22 cellular contexts compared by ENCODE assay signal in genomic region chr14:101595349-101595748, GRCh38. TPM values are rescaled to one million over a fixed set of nuclear protein-coding genes. Genes with fewer than 3 reads are reported as not detected.
DNase-seq lines count a peak whose midpoint lies in the region; ATAC-seq and TF ChIP-seq lines count a peak whose summit lies in the region.
"Had no signal": no experiment of that assay in that cellular context is flagged by ENCODE, and none has a peak within 500 bp of the region (broad histone marks: within the 10 kb centered on the region; RNA-seq: fewer than 3 reads in every experiment).

No MANE protein-coding gene starts in this region.

- no peaks in the 10 kb centered on the region for H3K27me3 Mint-ChIP-seq in activated T-cell treated with anti-CD3 and anti-CD28 coated beads, Interleukin-2, amount 50 U/mL, for 72 hours (ENCODE audit: low read depth)
- no peaks in the 10 kb centered on the region for H3K27me3 Mint-ChIP-seq in CD4-positive, alpha-beta memory T cell
- no peaks in the 10 kb centered on the region for H3K27me3 Mint-ChIP-seq in activated T-helper 17 cell treated with anti-CD3 and anti-CD28 coated beads, Interleukin-2, amount 50 U/mL, for 72 hours

- ATAC-seq in activated T-cell treated with anti-CD3 and anti-CD28 coated beads, Interleukin-2, amount 50 U/mL, for 72 hours (replicated peaks in 1 of 2) = no peak
- no peak for ATAC-seq in activated T-helper 17 cell treated with anti-CD3 and anti-CD28 coated beads, Interleukin-2, amount 50 U/mL, for 72 hours (replicated peaks)
- ATAC-seq in HG02642 (IDR thresholded peaks at IDR 0.05; ENCODE audit: poor library complexity, unreplicated experiment) = no peak
- ATAC-seq: SK-N-SH treated with all-trans-retinoic acid at 6 μM for 48 hours, WTC11 had no signal

- peak overlapping the region; percentile 90 for H3K27ac Mint-ChIP-seq in activated T-cell treated with anti-CD3 and anti-CD28 coated beads, Interleukin-2, amount 50 U/mL, for 72 hours
- H3K27ac Mint-ChIP-seq in CD4-positive, alpha-beta memory T cell = peak overlapping the region in 6 of 7 donors; percentile 78 to 87 (median 79)
- peak overlapping the region; percentile 82 for H3K27ac Mint-ChIP-seq in activated T-helper 17 cell treated with anti-CD3 and anti-CD28 coated beads, Interleukin-2, amount 50 U/mL, for 72 hours
- H3K27ac Mint-ChIP-seq: brain, WTC11 had no signal

- H3K27ac ChIP-seq in CD4-positive, alpha-beta memory T cell (ENCODE audit: low read depth, low read length) = no peak overlapping the region
- no peak overlapping the region for H3K27ac ChIP-seq in osteoblast (ENCODE audit: low read depth, low read length)
- H3K27ac ChIP-seq: HL-60, left ventricle myocardium inferior had no signal

- peaks cover 4 to 9% of the 10 kb centered on the region in 2 donors for H3K9me3 Mint-ChIP-seq in activated T-cell treated with anti-CD3 and anti-CD28 coated beads, Interleukin-2, amount 50 U/mL, for 72 hours
- peaks cover 0 to 8% (median 0%) of the 10 kb centered on the region in 8 donors for H3K9me3 Mint-ChIP-seq in CD4-positive, alpha-beta memory T cell
- no peaks in the 10 kb centered on the region for H3K9me3 Mint-ChIP-seq in activated T-helper 17 cell treated with anti-CD3 and anti-CD28 coated beads, Interleukin-2, amount 50 U/mL, for 72 hours

- no peaks in the 10 kb centered on the region for H3K36me3 ChIP-seq in CD4-positive, alpha-beta memory T cell (ENCODE audit: insufficient read depth, low read length)
- H3K36me3 ChIP-seq in osteoblast (ENCODE audit: insufficient read depth, low read length) = no peaks in the 10 kb centered on the region
- H3K36me3 ChIP-seq: left ventricle myocardium inferior had no signal

- DNase-seq in activated T-cell treated with anti-CD3 and anti-CD28 coated beads, Interleukin-2, amount 50 U/mL, for 72 hours = no peak
- no peak for DNase-seq in activated T-cell treated with anti-CD3 and anti-CD28 coated beads for 4 hours
- DNase-seq in CD4-positive, alpha-beta memory T cell = no peak
- DNase-seq in osteoblast (ENCODE audit: insufficient read length, low spot score, missing footprints) = peak; percentile 72
- DNase-seq in nucleus accumbens (lab: John Stamatoyannopoulos, UW) = no peak
- DNase-seq in islet precursor cell = no peak
- DNase-seq: GOT3; left ventricle myocardium inferior; NCI-H1436; NCI-H524 treated with DMSO at 0.1 percent for 48 hours; stimulated activated CD4-positive, alpha-beta T cell treated with anti-CD3 and anti-CD28 coated beads, Interleukin-4, amount 100 ng/mL, for 4 hours; T-helper 9 cell had no signal

- H2AFZ ChIP-seq in osteoblast (ENCODE audit: low read length) = no peak overlapping the region

- no peak overlapping the region for H3K4me3 ChIP-seq in CD4-positive, alpha-beta memory T cell (ENCODE audit: low read length in 2 of 2)
- H3K4me3 ChIP-seq in osteoblast (ENCODE audit: insufficient read depth, low read length) = no peak overlapping the region
- H3K4me3 ChIP-seq: left ventricle myocardium inferior, smooth muscle cell had no signal

- no peaks in the 10 kb centered on the region for H4K20me1 ChIP-seq in osteoblast (ENCODE audit: insufficient read depth, low read length)

- no peaks in the 10 kb centered on the region for H3K9me3 ChIP-seq in CD4-positive, alpha-beta memory T cell (ENCODE audit: control insufficient read depth in 1 of 2, low read length in 2 of 2)
- H3K9me3 ChIP-seq in osteoblast (ENCODE audit: low read depth, low read length) = no peaks in the 10 kb centered on the region

- H3K4me1 Mint-ChIP-seq in activated T-cell treated with anti-CD3 and anti-CD28 coated beads, Interleukin-2, amount 50 U/mL, for 72 hours (ENCODE audit: low read depth) = peaks cover 31% of the 10 kb centered on the region
- H3K4me1 Mint-ChIP-seq in CD4-positive, alpha-beta memory T cell = peaks cover 28 to 58% (median 43%) of the 10 kb centered on the region in 4 donors
- H3K4me1 Mint-ChIP-seq in activated T-helper 17 cell treated with anti-CD3 and anti-CD28 coated beads, Interleukin-2, amount 50 U/mL, for 72 hours = peaks cover 21% of the 10 kb centered on the region
- H3K4me1 Mint-ChIP-seq: brain, WTC11 had no signal

- H3K4me2 ChIP-seq in osteoblast (ENCODE audit: insufficient read depth, low read length) = no peak overlapping the region
- H3K4me2 ChIP-seq: smooth muscle cell had no signal

- H3K4me1 ChIP-seq in CD4-positive, alpha-beta memory T cell (ENCODE audit: insufficient read depth, low read length) = peaks cover 28% of the 10 kb centered on the region
- no peaks in the 10 kb centered on the region for H3K4me1 ChIP-seq in osteoblast (ENCODE audit: insufficient read depth, low read length)
- H3K4me1 ChIP-seq: left ventricle myocardium inferior had no signal

- H3K36me3 Mint-ChIP-seq in activated T-cell treated with anti-CD3 and anti-CD28 coated beads, Interleukin-2, amount 50 U/mL, for 72 hours (ENCODE audit: insufficient read depth in 2 of 2) = peaks cover 0 to 11% of the 10 kb centered on the region in 2 donors
- no peaks in the 10 kb centered on the region for H3K36me3 Mint-ChIP-seq in CD4-positive, alpha-beta memory T cell
- no peaks in the 10 kb centered on the region for H3K36me3 Mint-ChIP-seq in activated T-helper 17 cell treated with anti-CD3 and anti-CD28 coated beads, Interleukin-2, amount 50 U/mL, for 72 hours (ENCODE audit: low read depth)
- H3K36me3 Mint-ChIP-seq: brain, CD14-positive monocyte had no signal

- POLR2A ChIA-PET in CD4-positive, alpha-beta memory T cell (lab: Charles Lee; ENCODE audit: partially characterized antibody) = no interaction called here

- intact Hi-C loops in CD4-positive, alpha-beta memory T cell (cut with micrococcal nuclease) = no loop called here

- CTCF ChIA-PET in CD4-positive, alpha-beta memory T cell (lab: Charles Lee; ENCODE audit: partially characterized antibody) = interaction anchor here (1.1 kb wide), 1 partner anchor 111 kb away, joined by 3 read pairs; no protein-coding TSS in a partner anchor

- no peak overlapping the region for H3K4me3 Mint-ChIP-seq in activated T-cell treated with anti-CD3 and anti-CD28 coated beads, Interleukin-2, amount 50 U/mL, for 72 hours
- peak overlapping the region in 4 of 8 donors; percentile 17 to 68 (median 36) for H3K4me3 Mint-ChIP-seq in CD4-positive, alpha-beta memory T cell
- H3K4me3 Mint-ChIP-seq in activated T-helper 17 cell treated with anti-CD3 and anti-CD28 coated beads, Interleukin-2, amount 50 U/mL, for 72 hours = peak overlapping the region; percentile 41
- H3K4me3 Mint-ChIP-seq: brain, CD14-positive monocyte, WTC11 had no signal

- H3K79me2 ChIP-seq in osteoblast (ENCODE audit: insufficient read depth, low read length) = no peaks in the 10 kb centered on the region

- no peak for TF ChIP-seq CTCF in osteoblast (IDR thresholded peaks at IDR 0.05; ENCODE audit: extremely low read depth, low read depth, low read length)

- H3K27me3 ChIP-seq in CD4-positive, alpha-beta memory T cell (ENCODE audit: insufficient read depth, low read length) = no peaks in the 10 kb centered on the region
- no peaks in the 10 kb centered on the region for H3K27me3 ChIP-seq in osteoblast (ENCODE audit: insufficient read depth, low read length)

RNA-seq across cellular contexts. Expression of gene DIO3, which starts 34.1 kb away (rescaled TPM):
- total RNA-seq in activated T-cell treated with anti-CD3 and anti-CD28 coated beads, Interleukin-2, amount 50 U/mL, for 72 hours = not detected
- not detected for total RNA-seq in CD4-positive, alpha-beta memory T cell
- not detected for polyA plus RNA-seq in CD4-positive, alpha-beta memory T cell
- not detected for total RNA-seq in activated T-helper 17 cell treated with anti-CD3 and anti-CD28 coated beads, Interleukin-2, amount 50 U/mL, for 72 hours
- total RNA-seq in osteoblast = not detected in 2 replicates
- total RNA-seq: A673, left ventricle myocardium inferior, M059J had no signal
- polyA plus RNA-seq: CD14-positive monocyte had no signal
